Comparison of ENCODE assay signal across 16 cellular contexts in the genomic region with DNA sequence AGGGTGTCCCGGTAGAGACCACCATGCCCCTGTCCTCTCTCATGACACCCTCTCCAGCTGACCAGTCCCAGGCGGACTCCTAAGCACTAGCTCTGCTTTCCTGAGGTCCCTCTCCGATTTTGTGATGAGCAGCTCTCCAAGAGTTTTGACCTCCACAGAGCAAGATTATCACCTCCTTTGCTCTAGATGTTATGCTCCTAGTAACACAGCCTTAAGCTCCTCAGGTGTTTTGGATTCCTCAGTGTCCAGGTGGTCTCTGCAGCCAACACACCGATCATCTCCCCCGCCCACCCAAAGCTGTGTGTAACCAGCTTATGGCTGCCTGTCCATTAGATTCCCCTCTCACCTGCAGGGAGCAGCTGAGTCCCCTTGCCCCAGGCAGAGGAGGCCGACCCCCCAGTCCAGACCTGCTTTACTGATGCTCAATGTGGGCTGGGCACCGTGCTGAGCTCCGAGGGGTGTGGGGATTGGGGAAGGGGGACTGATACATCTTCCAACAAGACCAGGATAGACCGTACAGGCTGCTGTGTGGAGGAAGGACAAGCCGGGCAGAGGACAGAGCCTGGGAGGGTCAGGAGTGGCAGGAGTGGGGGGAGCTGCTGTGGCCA. TPM values are rescaled to one million over a fixed set of nuclear protein-coding genes. Genes with fewer than 3 reads are reported as not detected.
DNase-seq lines count a peak whose midpoint lies in the region; ATAC-seq and TF ChIP-seq lines count a peak whose summit lies in the region.
"Had no signal": no experiment of that assay in that cellular context is flagged by ENCODE, and none has a peak within 500 bp of the region (broad histone marks: within the 10 kb centered on the region; RNA-seq: fewer than 3 reads in every experiment).

No MANE protein-coding gene starts in this region.

- no peak overlapping the region for H3K4me3 Mint-ChIP-seq in IgD-negative memory B cell
- H3K4me3 Mint-ChIP-seq in neural crest cell, result no peak overlapping the region
- no peak overlapping the region for H3K4me3 Mint-ChIP-seq in stimulated activated effector memory CD8-positive, alpha-beta T cell treated with anti-CD3 and anti-CD28 coated beads, Interleukin-12 subunit alpha, Interleukin-12 subunit beta, amount 100 ng/mL, for 72 hours
- no peak overlapping the region for H3K4me3 Mint-ChIP-seq in T-helper 2 cell treated with Interferon-gamma antibody and Interleukin-4, amounts not matched to agents 5 μg/mL and 100 μg/mL, for 36 hours
- H3K4me3 Mint-ChIP-seq: B cell; CD4-positive, alpha-beta T cell; HFFc6 had no signal

- H3K4me3 ChIP-seq in H7 (ENCODE audit: insufficient read depth, low read depth, low read length), result no peak overlapping the region

- no peaks in the 10 kb centered on the region for H3K36me3 ChIP-seq in H7 (replicated peaks; ENCODE audit: control insufficient read depth, insufficient read depth, low read length)

- H3K4me1 Mint-ChIP-seq in IgD-negative memory B cell (peaks cover 22 to 27% (median 23%) of the 10 kb centered on the region in 3 donors), neural crest cell (no peaks in the 10 kb centered on the region)
- peaks cover 26% of the 10 kb centered on the region for H3K4me1 Mint-ChIP-seq in stimulated activated effector memory CD8-positive, alpha-beta T cell treated with anti-CD3 and anti-CD28 coated beads, Interleukin-12 subunit alpha, Interleukin-12 subunit beta, amount 100 ng/mL, for 72 hours
- H3K4me1 Mint-ChIP-seq in T-helper 2 cell treated with Interferon-gamma antibody and Interleukin-4, amounts not matched to agents 5 μg/mL and 100 μg/mL, for 36 hours (ENCODE audit: low read depth), result peaks cover 8% of the 10 kb centered on the region

- H3K27ac Mint-ChIP-seq in IgD-negative memory B cell (peak overlapping the region; percentile 33 to 100 (median 59)), neural crest cell (ENCODE audit: unreplicated experiment) (peak overlapping the region; percentile 19)
- H3K27ac Mint-ChIP-seq in stimulated activated effector memory CD8-positive, alpha-beta T cell treated with anti-CD3 and anti-CD28 coated beads, Interleukin-12 subunit alpha, Interleukin-12 subunit beta, amount 100 ng/mL, for 72 hours, result peak overlapping the region; percentile 68
- H3K27ac Mint-ChIP-seq in T-helper 2 cell treated with Interferon-gamma antibody and Interleukin-4, amounts not matched to agents 5 μg/mL and 100 μg/mL, for 36 hours, result no peak overlapping the region
- H3K27ac Mint-ChIP-seq: B cell; CD4-positive, alpha-beta T cell; HFFc6 had no signal

- H3K27me3 ChIP-seq in H7 (ENCODE audit: control insufficient read depth, insufficient read depth, low read length), result no peaks in the 10 kb centered on the region

- no peak for TF ChIP-seq CTCF in neural crest cell (conservative IDR thresholded peaks at IDR 0.05)

- H3K27me3 Mint-ChIP-seq in IgD-negative memory B cell (peaks cover 2% of the 10 kb centered on the region), neural crest cell (ENCODE audit: low read depth) (no peaks in the 10 kb centered on the region)
- no peaks in the 10 kb centered on the region for H3K27me3 Mint-ChIP-seq in T-helper 2 cell treated with Interferon-gamma antibody and Interleukin-4, amounts not matched to agents 5 μg/mL and 100 μg/mL, for 36 hours (ENCODE audit: low read depth)

- H3K9me3 Mint-ChIP-seq in IgD-negative memory B cell (no peaks in the 10 kb centered on the region), neural crest cell (no peaks in the 10 kb centered on the region)
- no peaks in the 10 kb centered on the region for H3K9me3 Mint-ChIP-seq in stimulated activated effector memory CD8-positive, alpha-beta T cell treated with anti-CD3 and anti-CD28 coated beads, Interleukin-12 subunit alpha, Interleukin-12 subunit beta, amount 100 ng/mL, for 72 hours
- no peaks in the 10 kb centered on the region for H3K9me3 Mint-ChIP-seq in T-helper 2 cell treated with Interferon-gamma antibody and Interleukin-4, amounts not matched to agents 5 μg/mL and 100 μg/mL, for 36 hours
- H3K9me3 Mint-ChIP-seq: CD4-positive, alpha-beta T cell; HFFc6 had no signal

- no peak for ATAC-seq in stimulated activated effector memory CD8-positive, alpha-beta T cell treated with anti-CD3 and anti-CD28 coated beads, Interleukin-12 subunit alpha, Interleukin-12 subunit beta, amount 100 ng/mL, for 72 hours
- no peak for ATAC-seq in HG03280 (IDR thresholded peaks at IDR 0.05; ENCODE audit: unreplicated experiment)

- H3K36me3 Mint-ChIP-seq in IgD-negative memory B cell, result no peaks in the 10 kb centered on the region
- H3K36me3 Mint-ChIP-seq in neural crest cell (ENCODE audit: low read depth), result no peaks in the 10 kb centered on the region
- H3K36me3 Mint-ChIP-seq in stimulated activated effector memory CD8-positive, alpha-beta T cell treated with anti-CD3 and anti-CD28 coated beads, Interleukin-12 subunit alpha, Interleukin-12 subunit beta, amount 100 ng/mL, for 72 hours, result no peaks in the 10 kb centered on the region
- no peaks in the 10 kb centered on the region for H3K36me3 Mint-ChIP-seq in T-helper 2 cell treated with Interferon-gamma antibody and Interleukin-4, amounts not matched to agents 5 μg/mL and 100 μg/mL, for 36 hours (ENCODE audit: low read depth)

- DNase-seq in H7, result peak; percentile 33
- DNase-seq in neural crest cell (ENCODE audit: low read depth, low spot score), result no peak
- DNase-seq in stimulated activated effector memory CD8-positive, alpha-beta T cell treated with anti-CD3 and anti-CD28 coated beads, Interleukin-12 subunit alpha, Interleukin-12 subunit beta, amount 100 ng/mL, for 72 hours (ENCODE audit: low spot score in 2 of 2), result no peak
- no peak for DNase-seq in HPDE6-E6E7 (ENCODE audit: extremely low spot score)
- DNase-seq in T-helper 2 cell treated with Interferon-gamma antibody and Interleukin-4, amounts not matched to agents 5 μg/mL and 100 μg/mL, for 36 hours (ENCODE audit: low spot score), result no peak
- DNase-seq: C1 segment of cervical spinal cord; CD4-positive, alpha-beta T cell; DMS153; DMS79 treated with DMSO at 0.1 percent for 48 hours; EL; GOT3; HCEC 1CT; HFFc6 had no signal

RNA-seq across cellular contexts. Expression of a gene that starts 2.3 kb away (rescaled TPM):
- total RNA-seq in H7 (2014; rRNA removed; shearing (Covaris generic)), result 0.69 and 2.5 TPM in 2 replicates
- 2.2 TPM for polyA plus RNA-seq in IgD-negative memory B cell
- total RNA-seq in neural crest cell, result 2.1 and 2.3 TPM in 2 replicates

RNA-seq across cellular contexts. Expression of a gene that starts 53.9 kb away (rescaled TPM):
- 3.0 and 3.1 TPM in 2 replicates for total RNA-seq in H7 (2014; rRNA removed; shearing (Covaris generic))
- polyA plus RNA-seq in IgD-negative memory B cell, result 2.5 TPM
- total RNA-seq in neural crest cell, result 9.5 and 10.5 TPM in 2 replicates
